Comparison of ENCODE assay signal across 26 cellular contexts in the genomic region with DNA sequence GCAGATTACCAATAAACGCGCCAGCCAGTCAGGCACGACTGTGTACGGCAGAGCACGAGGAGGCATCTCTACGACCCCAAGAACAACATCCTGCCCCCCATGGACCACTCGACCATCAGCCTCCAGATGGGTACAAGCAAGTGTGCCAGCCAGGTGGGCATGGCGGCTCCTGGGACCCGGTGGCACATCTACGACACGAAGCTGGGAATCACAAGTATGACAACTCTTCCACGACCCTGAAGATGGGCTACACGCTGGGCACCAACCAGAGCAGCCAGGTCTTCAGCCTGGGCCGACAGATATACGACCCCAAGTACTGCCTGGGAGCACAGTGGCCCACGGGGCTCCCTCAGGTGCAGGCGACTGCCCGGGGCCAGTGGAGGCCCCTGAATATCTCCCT.
"Had no signal": no experiment of that assay in that cellular context is flagged by ENCODE, and none has a peak within 500 bp of the region (broad histone marks: within the 10 kb centered on the region; RNA-seq: fewer than 3 reads in every experiment).

No MANE protein-coding gene starts in this region.

- H3K27ac ChIP-seq: stomach, suprapubic skin, testis, thoracic aorta, thyroid gland, tibial artery, tibial nerve, transverse colon, upper lobe of left lung, upper lobe of right lung, uterus, vagina had no signal

- H3K27me3 ChIP-seq: stomach, suprapubic skin, testis, thyroid gland, tibial artery, tibial nerve, transverse colon, upper lobe of left lung, upper lobe of right lung, uterus, vagina had no signal

- ATAC-seq: stimulated activated effector memory CD8-positive, alpha-beta T cell treated with anti-CD3 and anti-CD28 coated beads, Interleukin-12 subunit alpha, Interleukin-12 subunit beta, amount 100 ng/mL, for 72 hours; stimulated activated memory B cell treated with anti-CD40 and anti-IgM and Interleukin-4, amounts not matched to agents 10 μg/mL and 1 μg/mL and 100 μg/mL, for 72 hours; stimulated activated naive B cell treated with anti-CD40 and anti-IgM and Interleukin-4, amounts not matched to agents 10 μg/mL and 1 μg/mL and 100 μg/mL, for 72 hours; stimulated activated naive CD8-positive, alpha-beta T cell treated with anti-CD3 and anti-CD28 coated beads, Interleukin-15, amount 100 ng/mL, for 72 hours; stimulated activated naive CD8-positive, alpha-beta T cell treated with anti-CD3 and anti-CD28 coated beads, Interleukin-15, Interleukin-2, amounts not matched to agents 100 U/mL and 50 U/mL, for 24 hours; upper lobe of right lung had no signal

- FAIRE-seq: urothelium cell line had no signal

- H3K36me3 ChIP-seq: stomach, suprapubic skin, thoracic aorta, thyroid gland, tibial artery, tibial nerve, transverse colon, upper lobe of left lung, upper lobe of right lung, uterus, vagina had no signal

- DNase-seq: stimulated activated CD4-positive, alpha-beta T cell treated with anti-CD3 and anti-CD28 coated beads, Interleukin-2, amount 100 ng/mL, for 48 hours; stimulated activated CD4-positive, alpha-beta T cell treated with anti-CD3 and anti-CD28 coated beads, Interleukin-4, amount 100 ng/mL, for 1 hour; stimulated activated CD4-positive, alpha-beta T cell treated with anti-CD3 and anti-CD28 coated beads, Interleukin-4, amount 100 ng/mL, for 24 hours; stimulated activated CD4-positive, alpha-beta T cell treated with anti-CD3 and anti-CD28 coated beads, Interleukin-4, amount 100 ng/mL, for 4 hours; stimulated activated CD8-positive, alpha-beta memory T cell treated with anti-CD3 and anti-CD28 coated beads, Interleukin-4, amount 100 ng/mL, for 48 hours; stimulated activated naive B cell treated with anti-CD40 and anti-IgM and Interleukin-4, amounts not matched to agents 10 μg/mL and 1 μg/mL and 100 μg/mL, for 72 hours; stimulated activated naive CD4-positive, alpha-beta T cell treated with Interleukin-2 at 50 U/mL for 16 hours; stimulated activated naive CD8-positive, alpha-beta T cell treated with anti-CD3 and anti-CD28 coated beads, Interleukin-15, amount 100 ng/mL, for 72 hours; stimulated activated naive CD8-positive, alpha-beta T cell treated with anti-CD3 and anti-CD28 coated beads, Interleukin-15, Interleukin-2, amounts not matched to agents 100 U/mL and 50 U/mL, for 24 hours; stomach; substantia nigra; testis; thyroid gland; tibial artery; transverse colon; trophoblast cell; upper lobe of right lung; uterus had no signal

- H3K4me1 ChIP-seq: stomach, suprapubic skin, testis, thyroid gland, tibial artery, tibial nerve, transverse colon, upper lobe of left lung, upper lobe of right lung, uterus, vagina had no signal

- H3K4me3 ChIP-seq: stomach, suprapubic skin, thoracic aorta, thyroid gland, tibial artery, tibial nerve, transverse colon, upper lobe of left lung, upper lobe of right lung, uterus, vagina had no signal

- H3K9me3 ChIP-seq: suprapubic skin, testis, thoracic aorta, thyroid gland, tibial artery, tibial nerve, transverse colon, upper lobe of right lung, uterus, vagina had no signal
